ENCODE assay signal across 28 cellular contexts in the genomic region with DNA sequence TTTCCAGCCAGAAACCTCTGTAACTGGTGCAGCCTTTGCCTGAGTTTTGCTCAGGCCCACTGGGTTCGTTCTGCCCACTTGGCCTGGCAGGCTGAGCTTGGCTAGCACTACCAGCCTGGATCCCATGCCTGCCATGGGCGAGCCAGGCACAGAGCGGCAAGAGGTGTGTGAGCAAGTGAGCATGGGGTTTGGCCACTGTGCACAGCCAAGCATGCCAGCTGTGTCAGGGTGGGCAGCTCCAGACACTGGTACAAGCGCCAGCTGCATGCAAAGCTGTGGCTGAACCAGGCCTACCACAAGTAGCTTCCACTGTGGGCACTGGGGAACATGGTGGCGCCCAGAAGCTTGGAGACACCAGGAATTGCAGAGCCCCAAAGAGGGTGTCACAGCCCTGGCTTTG.
"Had no signal": no experiment of that assay in that cellular context is flagged by ENCODE, and none has a peak within 500 bp of the region (broad histone marks: within the 10 kb centered on the region; RNA-seq: fewer than 3 reads in every experiment).

No MANE protein-coding gene starts in this region.

- H3K27me3 ChIP-seq: ovary, right lobe of liver, sigmoid colon, stomach, thyroid gland, tibial nerve, uterus had no signal

- H3K4me1 ChIP-seq: parathyroid adenoma, psoas muscle, right lobe of liver, stomach, thyroid gland, uterus had no signal

- H3K9ac ChIP-seq: parathyroid adenoma had no signal

- H3K36me3 Mint-ChIP-seq: naive thymus-derived CD4-positive, alpha-beta T cell; natural killer cell treated with Interleukin-12 subunit alpha and Interleukin-12 subunit beta and Interleukin-15 and Interleukin-18, amount 100 ng/mL, for 72 hours; stimulated activated naive B cell treated with anti-CD40 and anti-IgM and Interleukin-4, amounts not matched to agents 10 μg/mL and 1 μg/mL and 100 μg/mL, for 72 hours; type B pancreatic cell had no signal

- H3K36me3 ChIP-seq: ovary, right lobe of liver, sigmoid colon, stomach, thoracic aorta, thyroid gland, tibial nerve, uterus had no signal

- H3K4me3 Mint-ChIP-seq: naive thymus-derived CD4-positive, alpha-beta T cell; natural killer cell treated with Interleukin-12 subunit alpha and Interleukin-12 subunit beta and Interleukin-15 and Interleukin-18, amount 100 ng/mL, for 72 hours; nephron progenitor cell; neural crest cell; stimulated activated naive B cell treated with anti-CD40 and anti-IgM and Interleukin-4, amounts not matched to agents 10 μg/mL and 1 μg/mL and 100 μg/mL, for 72 hours; stimulated activated naive CD8-positive, alpha-beta T cell treated with anti-CD3 and anti-CD28 coated beads, Interleukin-15, Interleukin-2, amounts not matched to agents 100 ng/mL and 50 ng/mL, for 24 hours; type B pancreatic cell had no signal

- H3K9me3 ChIP-seq: ovary, psoas muscle, right lobe of liver, sigmoid colon, thoracic aorta, thyroid gland, uterus had no signal

- ATAC-seq: naive thymus-derived CD4-positive, alpha-beta T cell; psoas muscle; right cardiac atrium; right lobe of liver; stimulated activated naive B cell treated with anti-CD40 and anti-IgM and Interleukin-4, amounts not matched to agents 10 μg/mL and 1 μg/mL and 100 μg/mL, for 72 hours had no signal

- H3K4me1 Mint-ChIP-seq: naive thymus-derived CD4-positive, alpha-beta T cell; nephron progenitor cell; neural crest cell; stimulated activated naive B cell treated with anti-CD40 and anti-IgM and Interleukin-4, amounts not matched to agents 10 μg/mL and 1 μg/mL and 100 μg/mL, for 72 hours had no signal

- H3K9me3 Mint-ChIP-seq: neural crest cell; stimulated activated naive CD8-positive, alpha-beta T cell treated with anti-CD3 and anti-CD28 coated beads, Interleukin-15, Interleukin-2, amounts not matched to agents 100 ng/mL and 50 ng/mL, for 24 hours; type B pancreatic cell had no signal

- DNase-seq: naive thymus-derived CD4-positive, alpha-beta T cell; nephron progenitor cell; occipital lobe; ovary; posterior cingulate gyrus; psoas muscle; right cardiac atrium; right lobe of liver; sigmoid colon; small intestine; stimulated activated CD4-positive, alpha-beta T cell treated with anti-CD3 and anti-CD28 coated beads, Interleukin-15, amount 100 ng/mL, for 24 hours; stimulated activated CD4-positive, alpha-beta T cell treated with anti-CD3 and anti-CD28 coated beads, Interleukin-2, amount 100 ng/mL, for 24 hours; stimulated activated CD4-positive, alpha-beta T cell treated with anti-CD3 and anti-CD28 coated beads, Interleukin-2, amount 100 ng/mL, for 48 hours; stimulated activated CD4-positive, alpha-beta T cell treated with anti-CD3 and anti-CD28 coated beads, Interleukin-4, amount 100 ng/mL, for 4 hours; stimulated activated CD8-positive, alpha-beta memory T cell treated with anti-CD3 and anti-CD28 coated beads, Interleukin-4, amount 100 ng/mL, for 48 hours; stimulated activated naive B cell treated with anti-CD40 and anti-IgM and Interleukin-4, amounts not matched to agents 10 μg/mL and 1 μg/mL and 100 μg/mL, for 72 hours; stimulated activated naive CD4-positive, alpha-beta T cell treated with Interleukin-2 at 50 U/mL for 16 hours; stomach; thyroid gland; uterus had no signal

- H3K27ac Mint-ChIP-seq: naive thymus-derived CD4-positive, alpha-beta T cell; natural killer cell treated with Interleukin-12 subunit alpha and Interleukin-12 subunit beta and Interleukin-15 and Interleukin-18, amount 100 ng/mL, for 72 hours; nephron progenitor cell; progenitor cell of endocrine pancreas; stimulated activated naive B cell treated with anti-CD40 and anti-IgM and Interleukin-4, amounts not matched to agents 10 μg/mL and 1 μg/mL and 100 μg/mL, for 72 hours; stimulated activated naive CD8-positive, alpha-beta T cell treated with anti-CD3 and anti-CD28 coated beads, Interleukin-15, Interleukin-2, amounts not matched to agents 100 ng/mL and 50 ng/mL, for 24 hours; type B pancreatic cell had no signal

- H3K79me2 ChIP-seq: parathyroid adenoma had no signal

- H2AFZ ChIP-seq: parathyroid adenoma had no signal

- H3K27ac ChIP-seq: ovary, parathyroid adenoma, psoas muscle, right lobe of liver, sigmoid colon, stomach, thyroid gland, uterus had no signal

- H3K4me3 ChIP-seq: ovary, psoas muscle, right lobe of liver, sigmoid colon, stomach, thoracic aorta, thyroid gland, tibial nerve, uterus had no signal
